In the genomic region with DNA sequence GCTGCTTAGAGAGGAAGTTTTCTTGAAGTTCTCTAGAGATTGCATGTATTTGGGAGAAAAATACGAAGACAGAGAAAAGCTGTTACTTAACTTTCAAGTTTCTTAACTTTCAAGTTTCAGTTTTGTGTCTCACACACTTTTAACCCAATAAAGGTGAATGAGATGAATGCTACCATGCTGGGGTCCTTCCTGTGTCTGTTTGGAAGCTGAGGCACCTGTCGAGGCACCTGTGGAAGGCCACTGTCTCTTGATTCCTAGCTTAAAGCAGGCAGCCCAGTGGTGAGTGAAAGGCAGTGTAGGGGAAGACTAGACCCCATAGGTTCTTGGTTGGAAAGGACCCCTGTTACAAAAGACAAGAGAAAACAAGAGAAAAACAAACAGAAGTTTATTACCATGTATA, we compare ENCODE assay signal across 29 cellular contexts.
A peak's percentile ranks its signal among the peaks of the same experiment; 100 is the strongest.
DNase-seq lines count a peak whose midpoint lies in the region; ATAC-seq, FAIRE-seq and TF ChIP-seq lines count a peak whose summit lies in the region.
"Had no signal": no experiment of that assay in that cellular context is flagged by ENCODE, and none has a peak within 500 bp of the region (broad histone marks: within the 10 kb centered on the region; RNA-seq: fewer than 3 reads in every experiment).

No MANE protein-coding gene starts in this region.

- intact Hi-C loops in Right ventricle myocardium superior (cut with DNase I): no loop called here

- ATAC-seq in activated naive CD8-positive, alpha-beta T cell treated with anti-CD3 and anti-CD28 coated beads, Interleukin-2, amount 50 U/mL, for 24 hours: no peak
- ATAC-seq in Right ventricle myocardium superior (ENCODE audit: poor library complexity): no peak
- ATAC-seq: left colon, mucosa of descending colon, natural killer cell had no signal

- peak; percentile 46 to 54 for DNase-seq in activated T-cell treated with anti-CD3 and anti-CD28 coated beads, Interleukin-2, amount 50 U/mL, for 48 hours
- no peak for DNase-seq in activated T-cell treated with anti-CD3 and anti-CD28 coated beads for 4 hours
- no peak for DNase-seq in GM12892 (ENCODE audit: insufficient read length)
- no peak for DNase-seq in activated naive CD8-positive, alpha-beta T cell treated with anti-CD3 and anti-CD28 coated beads, Interleukin-2, amount 50 U/mL, for 24 hours
- DNase-seq in glomerular visceral epithelial cell (ENCODE audit: extremely low spot score): no peak
- DNase-seq in Right ventricle myocardium superior: no peak
- no peak for DNase-seq in SKM-1 (lab: John Stamatoyannopoulos, UW; ENCODE audit: unreplicated experiment)
- DNase-seq: activated naive CD8-positive, alpha-beta T cell treated with anti-CD3 and anti-CD28 coated beads, Interleukin-2, amount 10 ng/mL, durations not matched to agents 7 days and 5 days; BE2C; CD8-positive, alpha-beta memory T cell; DMS 273 treated with DMSO at 0.1 percent for 48 hours; effector CD4-positive, alpha-beta T cell; H9; Kasumi-1; left colon; mucosa of descending colon; natural killer cell; NCI-H1417 treated with DMSO at 0.1 percent for 48 hours; NCI-H2029 treated with DMSO at 0.1 percent for 48 hours; NCI-H526; PC-9; SHP77; stimulated activated CD4-positive, alpha-beta T cell treated with anti-CD3 and anti-CD28 coated beads, Interleukin-4, amount 100 ng/mL, for 24 hours; substantia nigra; trophoblast cell had no signal

- H3K36me3 ChIP-seq in KMS-11 (ENCODE audit: insufficient read depth): no peaks in the 10 kb centered on the region
- H3K36me3 ChIP-seq: BE2C, cardiac muscle cell had no signal

- peaks cover 71% of the 10 kb centered on the region for H3K4me1 Mint-ChIP-seq in activated naive CD8-positive, alpha-beta T cell treated with anti-CD3 and anti-CD28 coated beads, Interleukin-2, amount 50 U/mL, for 24 hours

- no peak for TF ChIP-seq POLR2A in GM12892 (IDR thresholded peaks at IDR 0.05; ENCODE audit: low read depth, low read length)

- no peak overlapping the region for H2AFZ ChIP-seq in KMS-11 (ENCODE audit: low read depth)
- H2AFZ ChIP-seq: PC-9 had no signal

- H3K9me3 Mint-ChIP-seq in activated naive CD8-positive, alpha-beta T cell treated with anti-CD3 and anti-CD28 coated beads, Interleukin-2, amount 50 U/mL, for 24 hours: no peaks in the 10 kb centered on the region
- H3K9me3 Mint-ChIP-seq: activated naive CD8-positive, alpha-beta T cell treated with anti-CD3 and anti-CD28 coated beads, Interleukin-2, amount 10 ng/mL, durations not matched to agents 7 days and 5 days; CD8-positive, alpha-beta memory T cell; H9; natural killer cell had no signal

- peaks cover 1% of the 10 kb centered on the region for H3K36me3 Mint-ChIP-seq in activated naive CD8-positive, alpha-beta T cell treated with anti-CD3 and anti-CD28 coated beads, Interleukin-2, amount 50 U/mL, for 24 hours (ENCODE audit: low read depth)
- H3K36me3 Mint-ChIP-seq: CD8-positive, alpha-beta memory T cell; natural killer cell had no signal

- TF ChIP-seq CTCF in KMS-11 (conservative IDR thresholded peaks at IDR 0.05; ENCODE audit: low read depth, low read length): no peak

- H3K27ac Mint-ChIP-seq in activated naive CD8-positive, alpha-beta T cell treated with anti-CD3 and anti-CD28 coated beads, Interleukin-2, amount 50 U/mL, for 24 hours: peak overlapping the region; percentile 72
- H3K27ac Mint-ChIP-seq: activated naive CD8-positive, alpha-beta T cell treated with anti-CD3 and anti-CD28 coated beads, Interleukin-2, amount 10 ng/mL, durations not matched to agents 7 days and 5 days; natural killer cell had no signal

- no peak overlapping the region for H3K4me3 ChIP-seq in KMS-11 (IDR thresholded peaks at IDR 0.05; ENCODE audit: insufficient read depth, low read depth, low read length)
- H3K4me3 ChIP-seq: cardiac muscle cell, mucosa of descending colon, PC-9 had no signal

- H3K79me2 ChIP-seq in KMS-11 (ENCODE audit: insufficient read depth, low read depth): no peaks in the 10 kb centered on the region

- peak overlapping the region; percentile 43 for H3K4me2 ChIP-seq in KMS-11
- H3K4me2 ChIP-seq: PC-9 had no signal

- H4K20me1 ChIP-seq in KMS-11 (ENCODE audit: insufficient read depth): no peaks in the 10 kb centered on the region

- H3K4me3 Mint-ChIP-seq in activated naive CD8-positive, alpha-beta T cell treated with anti-CD3 and anti-CD28 coated beads, Interleukin-2, amount 50 U/mL, for 24 hours: no peak overlapping the region
- H3K4me3 Mint-ChIP-seq: activated naive CD8-positive, alpha-beta T cell treated with anti-CD3 and anti-CD28 coated beads, Interleukin-2, amount 10 ng/mL, durations not matched to agents 7 days and 5 days; CD8-positive, alpha-beta memory T cell; H9; natural killer cell had no signal

- no peaks in the 10 kb centered on the region for H3K27me3 Mint-ChIP-seq in activated naive CD8-positive, alpha-beta T cell treated with anti-CD3 and anti-CD28 coated beads, Interleukin-2, amount 50 U/mL, for 24 hours

- no peak overlapping the region for H3K9ac ChIP-seq in KMS-11

- no peaks in the 10 kb centered on the region for H3K27me3 ChIP-seq in KMS-11 (ENCODE audit: insufficient read depth, low read depth)
- H3K27me3 ChIP-seq: BE2C, cardiac muscle cell had no signal

- H3K27ac ChIP-seq in KMS-11: 0 out of 2 replicates have a peak overlapping the region, but pooled peaks have one; percentile 13
- H3K27ac ChIP-seq: cardiac muscle cell, PC-9 had no signal

- peaks cover 58% of the 10 kb centered on the region for H3K4me1 ChIP-seq in KMS-11 (ENCODE audit: low read depth, poor library complexity, severe bottlenecking)
- H3K4me1 ChIP-seq: BE2C had no signal

- peak; percentile 68 for FAIRE-seq in GM12892 (lab: Jason Lieb, UNC)
- FAIRE-seq: astrocyte, colon had no signal

Comparison
In these comparisons a context has a peak if more than half of its experiments do, and no peak if none do; other contexts are left out.
1. DNase-seq: peak in activated T-cell treated with anti-CD3 and anti-CD28 coated beads, Interleukin-2, amount 50 U/mL, for 48 hours (2 of 2); none in activated T-cell treated with anti-CD3 and anti-CD28 coated beads for 4 hours (single experiment), GM12892 (single experiment), activated naive CD8-positive, alpha-beta T cell treated with anti-CD3 and anti-CD28 coated beads, Interleukin-2, amount 50 U/mL, for 24 hours (single experiment), glomerular visceral epithelial cell (single experiment), Right ventricle myocardium superior (single experiment) and SKM-1 (single experiment).